ENCODE assay signal across 8 cellular contexts in the genomic region with DNA sequence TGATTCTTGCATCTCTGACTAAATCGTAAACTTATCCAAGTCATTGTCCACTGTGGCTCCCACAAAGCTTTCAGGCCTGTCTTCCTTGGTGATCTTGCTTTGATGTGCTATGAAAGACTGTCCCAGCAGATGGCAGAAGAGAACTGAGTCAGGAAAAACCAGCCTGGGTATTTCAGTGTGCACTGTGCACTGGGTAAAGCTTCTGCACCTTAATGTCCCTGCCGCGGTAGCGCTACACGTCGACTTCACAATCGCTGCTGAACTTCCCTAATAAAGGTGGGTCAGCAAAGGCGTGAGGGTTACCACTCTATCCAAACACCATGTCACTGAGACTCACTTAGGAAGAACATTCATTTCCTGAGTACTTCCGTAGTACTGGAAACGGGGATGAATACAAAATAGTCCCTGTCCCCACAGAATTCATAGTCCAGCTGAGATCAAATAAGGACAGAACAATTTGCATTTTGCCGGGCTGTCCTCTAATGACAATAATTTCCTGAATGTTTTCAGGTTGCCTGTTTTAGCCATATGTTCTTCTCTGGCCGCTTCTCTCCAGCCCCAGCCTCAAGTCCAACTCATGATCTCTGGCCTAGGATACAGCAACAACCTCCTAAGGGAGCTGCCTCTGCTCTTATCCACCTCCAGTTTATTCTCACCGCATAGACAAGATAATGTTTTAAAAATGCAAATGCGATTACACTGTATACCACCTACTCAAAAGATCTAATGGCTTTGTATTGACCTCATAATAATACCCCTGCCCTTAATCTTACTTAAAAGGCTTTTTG.
DNase-seq lines count a peak whose midpoint lies in the region; ATAC-seq and TF ChIP-seq lines count a peak whose summit lies in the region.

No MANE protein-coding gene starts in this region.

- H3K4me3 ChIP-seq in choroid plexus epithelial cell (ENCODE audit: low read depth, low read length): peak overlapping the region; percentile 34
- H3K4me3 ChIP-seq in right lobe of liver: peak overlapping the region in 2 of 3 donors; percentile 23 to 27

- DNase-seq in AG20443 (ENCODE audit: low spot score): peak; percentile 84
- DNase-seq in NCI-H2227 treated with DMSO at 0.1 percent for 48 hours (lab: John Stamatoyannopoulos, UW): peak; percentile 66
- DNase-seq in activated CD4-positive, alpha-beta T cell treated with anti-CD3 and anti-CD28 coated beads for 1 hour: peak; percentile 53
- peak; percentile 91 for DNase-seq in choroid plexus epithelial cell (ENCODE audit: low read depth)
- peak in 2 of 3 donors; percentile 29 to 71 for DNase-seq in right lobe of liver
- peak; percentile 43 to 56 for DNase-seq in stimulated activated CD4-positive, alpha-beta T cell treated with anti-CD3 and anti-CD28 coated beads, Interleukin-4, amount 100 ng/mL, for 48 hours (ENCODE audit: low read depth in 2 of 2)

- no peaks in the 10 kb centered on the region for H3K36me3 ChIP-seq in right lobe of liver

- no peaks in the 10 kb centered on the region for H3K27me3 ChIP-seq in right lobe of liver

- intact Hi-C loops in right lobe of liver (cut with DNase I): loop anchor here in 1 of 2 donors (10.0 kb wide), 1 partner anchor 208 kb away; no protein-coding TSS in a partner anchor

- WGBS in right lobe of liver (ENCODE audit: insufficient coverage, low coverage, low lambda C conversion rate, missing lambda C conversion rate): 14% methylated on average over 13 of the region's 14 CpGs

- TF ChIP-seq CTCF in choroid plexus epithelial cell (conservative IDR thresholded peaks at IDR 0.05; ENCODE audit: low read depth, low read length): peak; percentile 87
- peak; percentile 66 to 79 (median 74) for TF ChIP-seq CTCF in right lobe of liver (IDR thresholded peaks at IDR 0.05)

- H3K27ac ChIP-seq in right lobe of liver: no peak overlapping the region

- no peaks in the 10 kb centered on the region for H3K9me3 ChIP-seq in right lobe of liver

- ATAC-seq in GM18868 (IDR thresholded peaks at IDR 0.05; ENCODE audit: unreplicated experiment): peak; percentile 95
- peak; percentile 94 for ATAC-seq in HG03108 (IDR thresholded peaks at IDR 0.05; ENCODE audit: unreplicated experiment)
- ATAC-seq in right lobe of liver: peak; percentile 99

- no peaks in the 10 kb centered on the region for H3K4me1 ChIP-seq in right lobe of liver

- no peak for TF ChIP-seq POLR2A in right lobe of liver (IDR thresholded peaks at IDR 0.05)
